Comparison of ENCODE assay signal across 1 cellular context in genomic region chr6:136764522-136764993, GRCh38.
TF ChIP-seq lines count a peak whose summit lies in the region.

No MANE protein-coding gene starts in this region.

TF ChIP-seq in GM12878, 131 proteins besides CTCF, POLR2A, EP300 and RAD21 (continued from another document and continues in another):
- no peak for TF ChIP-seq ZNF592 (IDR thresholded peaks at IDR 0.05)
- TF ChIP-seq SREBF2 (IDR thresholded peaks at IDR 0.05; ENCODE audit: low read length), result no peak
- no peak for TF ChIP-seq SMC3 (IDR thresholded peaks at IDR 0.05; ENCODE audit: borderline replicate concordance, low read length)
- peak; percentile 76; the same call in 1 of the 2 replicates for TF ChIP-seq MTA3 (IDR thresholded peaks at IDR 0.05; ENCODE audit: borderline replicate concordance, low read length)
- 0 out of 2 replicates have a peak, but pooled peaks have one; percentile 28 for TF ChIP-seq ZNF687 (IDR thresholded peaks at IDR 0.05)
- TF ChIP-seq CEBPZ (IDR thresholded peaks at IDR 0.05; ENCODE audit: low read depth, low read length), result no peak
- no peak for TF ChIP-seq ZZZ3 (IDR thresholded peaks at IDR 0.05; ENCODE audit: control insufficient read depth, insufficient read length, low read depth)
- TF ChIP-seq YBX1 (IDR thresholded peaks at IDR 0.05), result no peak
- TF ChIP-seq HDAC2 (IDR thresholded peaks at IDR 0.05), result no peak
- no peak for TF ChIP-seq HCFC1 (IDR thresholded peaks at IDR 0.05; ENCODE audit: low read length)
- TF ChIP-seq BCLAF1 (IDR thresholded peaks at IDR 0.05), result no peak
- no peak for TF ChIP-seq CHD1 (IDR thresholded peaks at IDR 0.05; ENCODE audit: low read depth, low read length)
- TF ChIP-seq WRNIP1 (IDR thresholded peaks at IDR 0.05; ENCODE audit: borderline replicate concordance, low read depth, low read length), result 0 out of 2 replicates have a peak, but pooled peaks have one; percentile 22
- no peak for TF ChIP-seq SUPT20H (IDR thresholded peaks at IDR 0.05; ENCODE audit: borderline replicate concordance, control insufficient read depth, low read depth, low read length)
- no peak for TF ChIP-seq YY1 (IDR thresholded peaks at IDR 0.05; ENCODE audit: low read depth, low read length)
- TF ChIP-seq RB1 (IDR thresholded peaks at IDR 0.05; ENCODE audit: borderline replicate concordance), result no peak
- TF ChIP-seq SKIL (IDR thresholded peaks at IDR 0.05; ENCODE audit: low read depth, poor library complexity, severe bottlenecking), result peak; percentile 58
- peak; percentile 50 for TF ChIP-seq CUX1 (IDR thresholded peaks at IDR 0.05; ENCODE audit: insufficient replicate concordance, low read depth, low read length)
- peak; percentile 74; the same call in 1 of the 2 replicates for TF ChIP-seq IKZF1 (conservative IDR thresholded peaks at IDR 0.05)
- TF ChIP-seq HSF1 (IDR thresholded peaks at IDR 0.05; ENCODE audit: low read depth, low read length), result no peak
- TF ChIP-seq ESRRA (IDR thresholded peaks at IDR 0.05; ENCODE audit: low read length), result no peak
- TF ChIP-seq NKRF (conservative IDR thresholded peaks at IDR 0.05), result no peak
- no peak for TF ChIP-seq PML (IDR thresholded peaks at IDR 0.05; ENCODE audit: low read length)
- TF ChIP-seq NRF1 (conservative IDR thresholded peaks at IDR 0.05; ENCODE audit: low read depth, low read length), result no peak
